ENCODE assay signal across 13 cellular contexts in genomic region chr6:56749632-56750151, GRCh38.
DNase-seq lines count a peak whose midpoint lies in the region; ATAC-seq, FAIRE-seq and TF ChIP-seq lines count a peak whose summit lies in the region.
"Had no signal": no experiment of that assay in that cellular context is flagged by ENCODE, and none has a peak within 500 bp of the region (broad histone marks: within the 10 kb centered on the region; RNA-seq: fewer than 3 reads in every experiment).

No MANE protein-coding gene starts in this region.

- peak; percentile 86 for FAIRE-seq in keratinocyte (lab: Jason Lieb, UNC)

- DNase-seq in stimulated activated naive CD8-positive, alpha-beta T cell treated with anti-CD3 and anti-CD28 coated beads, Interleukin-15, Interleukin-2, amounts not matched to agents 100 U/mL and 50 U/mL, for 24 hours: no peak
- no peak for DNase-seq in stimulated activated naive CD8-positive, alpha-beta T cell treated with anti-CD3 and anti-CD28 coated beads, Interleukin-15, amount 100 ng/mL, for 72 hours
- DNase-seq in adipocyte (ENCODE audit: low read depth) (peak; percentile 64), keratinocyte (ENCODE audit: low read depth, low spot score) (no peak), NCI-H446 (lab: John Stamatoyannopoulos, UW) (no peak), CD14-positive monocyte (ENCODE audit: low spot score) (no peak), activated gamma-delta T cell treated with Interleukin-2 at 50 U/mL for 16 hours (no peak)
- DNase-seq: C1 segment of cervical spinal cord, NCI-H1092 treated with DMSO at 0.1 percent for 48 hours had no signal

- peaks cover 3% of the 10 kb centered on the region for H3K79me2 ChIP-seq in keratinocyte (ENCODE audit: control insufficient read depth, insufficient read depth, low read length)

- H3K4me3 ChIP-seq in adipocyte (ENCODE audit: low read length) (no peak overlapping the region), keratinocyte (ENCODE audit: control insufficient read depth in 2 of 3, extremely low read depth in 1 of 3, insufficient read depth in 2 of 3, low read depth in 1 of 3, low read length in 3 of 3) (peak overlapping the region in 1 of 3 experiments; percentile 9)
- H3K4me3 ChIP-seq: SJCRH30, tibial nerve had no signal

- no peaks in the 10 kb centered on the region for H3K27me3 ChIP-seq in adipocyte (replicated peaks; ENCODE audit: control insufficient read depth, insufficient read depth, low read length)
- H3K27me3 ChIP-seq in keratinocyte (ENCODE audit: control insufficient read depth, extremely low read depth, insufficient read depth, low read length): no peaks in the 10 kb centered on the region
- H3K27me3 ChIP-seq: SJCRH30, tibial nerve had no signal

- H2AFZ ChIP-seq in keratinocyte (ENCODE audit: control insufficient read depth, low read length): peak overlapping the region; percentile 58

- peak overlapping the region; percentile 79 for H3K27ac ChIP-seq in keratinocyte (ENCODE audit: control insufficient read depth, insufficient read depth, low read length)
- H3K27ac ChIP-seq: SJCRH30 had no signal

- peaks cover 9% of the 10 kb centered on the region for H3K4me1 Mint-ChIP-seq in stimulated activated naive CD8-positive, alpha-beta T cell treated with anti-CD3 and anti-CD28 coated beads, Interleukin-15, amount 100 ng/mL, for 72 hours
- peaks cover 3% of the 10 kb centered on the region for H3K4me1 Mint-ChIP-seq in CD14-positive monocyte

- H3K9ac ChIP-seq in adipocyte (ENCODE audit: low read length): no peak overlapping the region
- H3K9ac ChIP-seq in keratinocyte (ENCODE audit: control insufficient read depth, extremely low read depth, insufficient read depth, low read length): peak overlapping the region; percentile 36

- H4K20me1 ChIP-seq in keratinocyte (ENCODE audit: control insufficient read depth, extremely low read depth, insufficient read depth, low read length): no peaks in the 10 kb centered on the region

- H3K36me3 Mint-ChIP-seq in CD14-positive monocyte: no peaks in the 10 kb centered on the region

- no peaks in the 10 kb centered on the region for H3K9me1 ChIP-seq in keratinocyte (ENCODE audit: control insufficient read depth, extremely low read depth, insufficient read depth, low read length)

- H3K4me2 ChIP-seq in keratinocyte (ENCODE audit: control insufficient read depth, extremely low read depth, insufficient read depth, low read depth, low read length): peak overlapping the region; percentile 80

- TF ChIP-seq CTCF in keratinocyte (optimal IDR thresholded peaks at IDR 0.05 in 1 of 3, IDR thresholded peaks at IDR 0.05 in 1 of 3, conservative IDR thresholded peaks at IDR 0.05 in 1 of 3; ENCODE audit: extremely low read depth in 1 of 3, insufficient read depth in 2 of 3, low read length in 3 of 3) (no peak), CD14-positive monocyte (IDR thresholded peaks at IDR 0.05) (no peak)

- no peaks in the 10 kb centered on the region for H3K9me3 Mint-ChIP-seq in stimulated activated naive CD8-positive, alpha-beta T cell treated with anti-CD3 and anti-CD28 coated beads, Interleukin-15, amount 100 ng/mL, for 72 hours
- H3K9me3 Mint-ChIP-seq in CD14-positive monocyte: peaks cover 0 to 2% (median 0%) of the 10 kb centered on the region in 7 donors
- H3K9me3 Mint-ChIP-seq: dendritic cell treated with granulocyte-macrophage colony-stimulating factor and Interleukin-4, amounts not matched to agents 40 ng/mL and 50 ng/mL, for 4 days had no signal

- ATAC-seq in stimulated activated naive CD8-positive, alpha-beta T cell treated with anti-CD3 and anti-CD28 coated beads, Interleukin-15, Interleukin-2, amounts not matched to agents 100 U/mL and 50 U/mL, for 24 hours: peak; percentile 79
- ATAC-seq in stimulated activated naive CD8-positive, alpha-beta T cell treated with anti-CD3 and anti-CD28 coated beads, Interleukin-15, amount 100 ng/mL, for 72 hours: no peak
- ATAC-seq in HG03520 (IDR thresholded peaks at IDR 0.05; ENCODE audit: unreplicated experiment): no peak

- dilution Hi-C loops in keratinocyte (cut with MboI; ENCODE audit: extremely low pct_ligation_motif_present, low sequenced_read_pairs): no loop called here

- peaks cover 13% of the 10 kb centered on the region for H3K27me3 Mint-ChIP-seq in stimulated activated naive CD8-positive, alpha-beta T cell treated with anti-CD3 and anti-CD28 coated beads, Interleukin-15, amount 100 ng/mL, for 72 hours
- peaks cover 0 to 2% (median 0%) of the 10 kb centered on the region in 3 donors for H3K27me3 Mint-ChIP-seq in CD14-positive monocyte (ENCODE audit: low read depth in 3 of 3)
- H3K27me3 Mint-ChIP-seq: dendritic cell treated with granulocyte-macrophage colony-stimulating factor and Interleukin-4, amounts not matched to agents 40 ng/mL and 50 ng/mL, for 4 days had no signal

- H3K9me3 ChIP-seq in adipocyte (ENCODE audit: control insufficient read depth, low read length): no peaks in the 10 kb centered on the region
- H3K9me3 ChIP-seq in keratinocyte (ENCODE audit: control insufficient read depth, low read depth, low read length): no peaks in the 10 kb centered on the region
- H3K9me3 ChIP-seq: SJCRH30, tibial nerve had no signal

- intact Hi-C loops in CD14-positive monocyte (cut with micrococcal nuclease): loop anchor here in 1 of 2 donors (10.0 kb wide), 2 partner anchors 115 to 385 kb away; no protein-coding TSS in a partner anchor

- H3K27ac Mint-ChIP-seq in stimulated activated naive CD8-positive, alpha-beta T cell treated with anti-CD3 and anti-CD28 coated beads, Interleukin-15, amount 100 ng/mL, for 72 hours: no peak overlapping the region
- no peak overlapping the region for H3K27ac Mint-ChIP-seq in CD14-positive monocyte
- H3K27ac Mint-ChIP-seq: dendritic cell treated with granulocyte-macrophage colony-stimulating factor and Interleukin-4, amounts not matched to agents 40 ng/mL and 50 ng/mL, for 4 days had no signal

- H3K36me3 ChIP-seq in adipocyte (ENCODE audit: control insufficient read depth, insufficient read depth, low read length, severe bottlenecking): no peaks in the 10 kb centered on the region
- no peaks in the 10 kb centered on the region for H3K36me3 ChIP-seq in keratinocyte (ENCODE audit: control insufficient read depth in 2 of 2, extremely low read depth in 1 of 2, insufficient read depth in 2 of 2, low read length in 2 of 2)
- H3K36me3 ChIP-seq: SJCRH30, tibial nerve had no signal

- H3K4me1 ChIP-seq in adipocyte (ENCODE audit: control insufficient read depth, insufficient read depth, low read length) (peaks cover 42% of the 10 kb centered on the region), keratinocyte (ENCODE audit: control insufficient read depth, extremely low read depth, insufficient read depth, low read length) (peaks cover 61% of the 10 kb centered on the region)

- no peak overlapping the region for H3K4me3 Mint-ChIP-seq in stimulated activated naive CD8-positive, alpha-beta T cell treated with anti-CD3 and anti-CD28 coated beads, Interleukin-15, amount 100 ng/mL, for 72 hours
- H3K4me3 Mint-ChIP-seq in CD14-positive monocyte: no peak overlapping the region
- H3K4me3 Mint-ChIP-seq: dendritic cell treated with granulocyte-macrophage colony-stimulating factor and Interleukin-4, amounts not matched to agents 40 ng/mL and 50 ng/mL, for 4 days had no signal
